Comparison of ENCODE assay signal across 11 cellular contexts in the genomic region with DNA sequence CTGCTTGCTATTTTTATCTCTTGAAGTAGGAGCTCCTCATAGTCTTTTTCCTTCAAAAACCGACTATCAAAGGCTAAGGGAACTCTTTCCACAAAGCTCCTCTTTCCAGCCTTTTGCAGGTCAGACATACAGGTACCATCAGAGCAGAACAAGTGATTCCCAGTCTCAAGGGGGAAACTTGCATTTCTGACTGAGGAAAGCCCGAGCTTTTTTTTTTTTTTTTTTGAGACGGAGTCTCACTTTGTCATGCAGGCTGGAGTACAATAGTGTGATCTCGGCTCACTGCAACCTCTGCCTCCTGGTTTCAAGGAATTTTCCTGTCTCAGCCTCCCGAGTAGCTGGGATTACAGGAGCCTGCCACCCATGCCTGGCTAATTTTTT. TPM values are rescaled to one million over a fixed set of nuclear protein-coding genes. Genes with fewer than 3 reads are reported as not detected.
DNase-seq lines count a peak whose midpoint lies in the region; ATAC-seq and TF ChIP-seq lines count a peak whose summit lies in the region.
"Had no signal": no experiment of that assay in that cellular context is flagged by ENCODE, and none has a peak within 500 bp of the region (broad histone marks: within the 10 kb centered on the region; RNA-seq: fewer than 3 reads in every experiment).

No MANE protein-coding gene starts in this region.

- TF ChIP-seq POLR2A in HCT116 (IDR thresholded peaks at IDR 0.05; ENCODE audit: borderline replicate concordance, extremely low read depth, insufficient read depth, insufficient read length), result no peak

- H3K27me3 Mint-ChIP-seq in activated naive CD8-positive, alpha-beta T cell treated with anti-CD3 and anti-CD28 coated beads for 36 hours, result no peaks in the 10 kb centered on the region
- H3K27me3 Mint-ChIP-seq in activated CD8-positive, alpha-beta memory T cell treated with anti-CD3 and anti-CD28 coated beads, Interleukin-2, amount 10 ng/mL, durations not matched to agents 7 days and 5 days, result no peaks in the 10 kb centered on the region
- no peaks in the 10 kb centered on the region for H3K27me3 Mint-ChIP-seq in type B pancreatic cell
- H3K27me3 Mint-ChIP-seq: CD4-positive, alpha-beta memory T cell had no signal

- H3K9ac ChIP-seq in BLaER1 treated with 17β-estradiol and CSF1 and Interleukin-3, amounts not matched to agents 10 nM and 100 nM, result peak overlapping the region in 4 of 11 experiments; percentile 43 to 62 (median 49); a peak in 7 of 22 replicates
- H3K9ac ChIP-seq in HCT116 (ENCODE audit: low read length) (no peak overlapping the region), mesenchymal stem cell (ENCODE audit: low read length) (peak overlapping the region; percentile 70)

- H2AFZ ChIP-seq in HCT116 (ENCODE audit: low read depth, low read length, poor library complexity, severe bottlenecking), result peak overlapping the region; percentile 52
- no peak overlapping the region for H2AFZ ChIP-seq in mesenchymal stem cell (ENCODE audit: low read depth, low read length)

- H3K4ac ChIP-seq in mesenchymal stem cell (ENCODE audit: low read depth in 1 of 2, low read length in 2 of 2), result no peak overlapping the region

- peaks cover 0 to 44% (median 19%) of the 10 kb centered on the region in 10 experiments; a peak in 16 of 20 replicates for H3K4me1 ChIP-seq in BLaER1 treated with 17β-estradiol and CSF1 and Interleukin-3, amounts not matched to agents 10 nM and 100 nM
- H3K4me1 ChIP-seq in HCT116 (ENCODE audit: control insufficient read depth in 1 of 2, insufficient read depth in 2 of 2, low read length in 2 of 2), result peaks cover 6 to 14% of the 10 kb centered on the region in 2 experiments; a peak in 3 of 4 replicates
- peaks cover 4% of the 10 kb centered on the region for H3K4me1 ChIP-seq in mesenchymal stem cell (ENCODE audit: control insufficient read depth, insufficient read depth, low read depth, low read length)

- H3K23ac ChIP-seq in mesenchymal stem cell (ENCODE audit: low read length in 2 of 2), result no peak overlapping the region

- peaks cover 0 to 7% (median 0%) of the 10 kb centered on the region in 11 experiments; a peak in 4 of 22 replicates for H3K9me3 ChIP-seq in BLaER1 treated with 17β-estradiol and CSF1 and Interleukin-3, amounts not matched to agents 10 nM and 100 nM (replicated peaks in 1 of 11)
- H3K9me3 ChIP-seq in HCT116 (ENCODE audit: control insufficient read depth in 1 of 2, insufficient read depth in 1 of 2, low read depth in 1 of 2, low read length in 2 of 2), result no peaks in the 10 kb centered on the region
- H3K9me3 ChIP-seq in mesenchymal stem cell (ENCODE audit: control insufficient read depth, low read length), result no peaks in the 10 kb centered on the region
- H3K9me3 ChIP-seq: heart left ventricle had no signal

- TF ChIP-seq CTCF in HCT116 (IDR thresholded peaks at IDR 0.05 in 2 of 3, conservative IDR thresholded peaks at IDR 0.05 in 1 of 3; ENCODE audit: borderline replicate concordance in 1 of 3, insufficient read depth in 1 of 3, low read depth in 2 of 3, low read length in 2 of 3), result no peak
- no peak for TF ChIP-seq CTCF in GM10248 (IDR thresholded peaks at IDR 0.05; ENCODE audit: control extremely low read depth, extremely low read depth, low read depth, missing control alignments)
- no peak for TF ChIP-seq CTCF in type B pancreatic cell (conservative IDR thresholded peaks at IDR 0.05)

- no peak overlapping the region for H2BK120ac ChIP-seq in mesenchymal stem cell (ENCODE audit: low read depth, low read length)

- 23% methylated on average over 3 of the region's 5 CpGs for WGBS in mesenchymal stem cell

- H3K79me1 ChIP-seq in mesenchymal stem cell (replicated peaks; ENCODE audit: low read length, poor library complexity, severe bottlenecking), result no peaks in the 10 kb centered on the region

- H3K27me3 ChIP-seq in BLaER1 treated with 17β-estradiol and CSF1 and Interleukin-3, amounts not matched to agents 10 nM and 100 nM, result no peaks in the 10 kb centered on the region
- H3K27me3 ChIP-seq in HCT116 (ENCODE audit: insufficient read depth, low read length) (no peaks in the 10 kb centered on the region), mesenchymal stem cell (ENCODE audit: control insufficient read depth in 1 of 2, insufficient read depth in 1 of 2, low read length in 2 of 2) (no peaks in the 10 kb centered on the region)
- H3K27me3 ChIP-seq: heart left ventricle had no signal

- H3K36me3 Mint-ChIP-seq in activated naive CD8-positive, alpha-beta T cell treated with anti-CD3 and anti-CD28 coated beads for 36 hours, result peaks cover 4% of the 10 kb centered on the region
- peaks cover 22% of the 10 kb centered on the region for H3K36me3 Mint-ChIP-seq in activated CD8-positive, alpha-beta memory T cell treated with anti-CD3 and anti-CD28 coated beads, Interleukin-2, amount 10 ng/mL, durations not matched to agents 7 days and 5 days
- H3K36me3 Mint-ChIP-seq in type B pancreatic cell, result no peaks in the 10 kb centered on the region
- H3K36me3 Mint-ChIP-seq: CD4-positive, alpha-beta memory T cell had no signal

- no peak overlapping the region for H2BK15ac ChIP-seq in mesenchymal stem cell (ENCODE audit: low read depth, poor library complexity, severe bottlenecking)

- peak overlapping the region in 1 of 10 experiments; percentile 40; a peak in 2 of 20 replicates for H3K4me3 ChIP-seq in BLaER1 treated with 17β-estradiol and CSF1 and Interleukin-3, amounts not matched to agents 10 nM and 100 nM
- H3K4me3 ChIP-seq in HCT116 (replicated peaks in 1 of 2; ENCODE audit: low read depth in 1 of 2, low read length in 2 of 2), result no peak overlapping the region; a peak in 1 of 4 replicates
- H3K4me3 ChIP-seq in mesenchymal stem cell (ENCODE audit: insufficient read depth in 1 of 2, low read depth in 1 of 2, low read length in 2 of 2), result no peak overlapping the region
- H3K4me3 ChIP-seq: heart left ventricle had no signal

- no peak overlapping the region for H2AK5ac ChIP-seq in mesenchymal stem cell (ENCODE audit: low read length, severe bottlenecking)

- no peak overlapping the region for H2BK5ac ChIP-seq in mesenchymal stem cell (ENCODE audit: low read depth, low read length, poor library complexity, severe bottlenecking)

- POLR2A ChIA-PET in HCT116 (lab: Charles Lee) (no interaction called here), GM10248 (lab: Yijun Ruan, JAX) (interaction anchor here (0.7 kb wide), 2 partner anchors 10 to 19 kb away, joined by 3 to 5 read pairs; no protein-coding TSS in a partner anchor)

- no peaks in the 10 kb centered on the region for H3K79me2 ChIP-seq in HCT116 (ENCODE audit: insufficient read depth, low read length)

- no peaks in the 10 kb centered on the region for H3K9me2 ChIP-seq in HCT116 (ENCODE audit: insufficient read depth)

- H4K8ac ChIP-seq in mesenchymal stem cell (ENCODE audit: low read length), result no peak overlapping the region

- intact Hi-C loops in HCT116 (cut with micrococcal nuclease), result no loop called here

- RAD21 ChIA-PET in HCT116 (lab: Charles Lee; ENCODE audit: low non-redundant PET in 1 of 2, low total read pairs in 2 of 2, uncharacterized antibody in 2 of 2, unreplicated experiment in 2 of 2), result interaction anchor here in 1 of 2 experiments (0.6 kb wide), 1 partner anchor 185 kb away, joined by 3 read pairs; no protein-coding TSS in a partner anchor

- H3K14ac ChIP-seq in mesenchymal stem cell (ENCODE audit: low read length in 2 of 2), result no peak overlapping the region

- no peaks in the 10 kb centered on the region for H3K36me3 ChIP-seq in BLaER1 treated with 17β-estradiol and CSF1 and Interleukin-3, amounts not matched to agents 10 nM and 100 nM
- no peaks in the 10 kb centered on the region for H3K36me3 ChIP-seq in HCT116 (ENCODE audit: control insufficient read depth in 1 of 2, insufficient read depth in 2 of 2, low read length in 2 of 2)
- peaks cover 0 to 67% of the 10 kb centered on the region in 2 experiments for H3K36me3 ChIP-seq in mesenchymal stem cell (ENCODE audit: control insufficient read depth in 1 of 2, insufficient read depth in 2 of 2, low read depth in 1 of 2, low read length in 2 of 2)
- H3K36me3 ChIP-seq: heart left ventricle had no signal

- CTCF ChIA-PET in HCT116 (lab: Charles Lee), result no interaction called here
- CTCF ChIA-PET in GM10248 (lab: Yijun Ruan, JAX), result interaction anchor here (1.0 to 3.6 kb wide), 5 partner anchors 10 to 96 kb away, joined by 3 to 16 read pairs (median 3); no protein-coding TSS in a partner anchor
- CTCF ChIA-PET in activated CD8-positive, alpha-beta memory T cell treated with anti-CD3 and anti-CD28 coated beads, Interleukin-2, amount 10 ng/mL, durations not matched to agents 7 days and 5 days (lab: Charles Lee), result no interaction called here

- no TSS peak for BruUV-seq in HCT116 (replicated peaks; lab: Mats Ljungman, UMichigan)

- peaks cover 7% of the 10 kb centered on the region for H3K9me3 Mint-ChIP-seq in activated naive CD8-positive, alpha-beta T cell treated with anti-CD3 and anti-CD28 coated beads for 36 hours
- peaks cover 14% of the 10 kb centered on the region for H3K9me3 Mint-ChIP-seq in activated CD8-positive, alpha-beta memory T cell treated with anti-CD3 and anti-CD28 coated beads, Interleukin-2, amount 10 ng/mL, durations not matched to agents 7 days and 5 days (ENCODE audit: low read depth)
- H3K9me3 Mint-ChIP-seq in type B pancreatic cell, result no peaks in the 10 kb centered on the region

- no peak for TF ChIP-seq RAD21 in HCT116 (IDR thresholded peaks at IDR 0.05; ENCODE audit: low read depth)

- H3K4me3 Mint-ChIP-seq in activated naive CD8-positive, alpha-beta T cell treated with anti-CD3 and anti-CD28 coated beads for 36 hours, result no peak overlapping the region
- no peak overlapping the region for H3K4me3 Mint-ChIP-seq in activated CD8-positive, alpha-beta memory T cell treated with anti-CD3 and anti-CD28 coated beads, Interleukin-2, amount 10 ng/mL, durations not matched to agents 7 days and 5 days
- no peak overlapping the region for H3K4me3 Mint-ChIP-seq in type B pancreatic cell

- DNase-seq in HCT116 (ENCODE audit: low read depth, low spot score) (no peak), mesenchymal stem cell (no peak), GM10248 (ENCODE audit: extremely low spot score) (no peak), type B pancreatic cell (ENCODE audit: extremely low spot score, unreplicated experiment) (no peak)
- DNase-seq in activated naive CD8-positive, alpha-beta T cell treated with anti-CD3 and anti-CD28 coated beads for 36 hours, result no peak
- DNase-seq in activated CD8-positive, alpha-beta memory T cell treated with anti-CD3 and anti-CD28 coated beads, Interleukin-2, amount 10 ng/mL, durations not matched to agents 7 days and 5 days, result no peak
- DNase-seq in activated CD4-positive, alpha-beta T cell treated with anti-CD3 and anti-CD28 coated beads for 4 hours, result no peak
- DNase-seq: central memory CD4-positive, alpha-beta T cell; heart left ventricle had no signal

- H3K4me2 ChIP-seq in BLaER1 treated with 17β-estradiol and CSF1 and Interleukin-3, amounts not matched to agents 10 nM and 100 nM, result peak overlapping the region in 9 of 11 experiments; percentile 8 to 86 (median 75); a peak in 17 of 22 replicates
- H3K4me2 ChIP-seq in HCT116 (ENCODE audit: low read length), result peak overlapping the region; percentile 58
- H3K4me2 ChIP-seq in mesenchymal stem cell (ENCODE audit: low read length, poor library complexity, severe bottlenecking), result no peak overlapping the region

- peak overlapping the region in 8 of 11 experiments; percentile 25 to 91 (median 60); a peak in 10 of 22 replicates for H3K27ac ChIP-seq in BLaER1 treated with 17β-estradiol and CSF1 and Interleukin-3, amounts not matched to agents 10 nM and 100 nM
- H3K27ac ChIP-seq in HCT116 (ENCODE audit: low read depth, low read length), result peak overlapping the region; percentile 19; the same call in 1 of the 2 replicates
- H3K27ac ChIP-seq in mesenchymal stem cell (ENCODE audit: low read length, poor library complexity, severe bottlenecking), result peak overlapping the region; percentile 85

- no peak overlapping the region for H2BK12ac ChIP-seq in mesenchymal stem cell (ENCODE audit: low read length in 2 of 2)

- ATAC-seq in HCT116, result peak; percentile 42; the same call in 1 of the 2 replicates
- no peak for ATAC-seq in activated CD8-positive, alpha-beta memory T cell treated with anti-CD3 and anti-CD28 coated beads, Interleukin-2, amount 10 ng/mL, durations not matched to agents 7 days and 5 days

- H4K91ac ChIP-seq in mesenchymal stem cell (ENCODE audit: low read length), result no peak overlapping the region

- H3K4me1 Mint-ChIP-seq in activated naive CD8-positive, alpha-beta T cell treated with anti-CD3 and anti-CD28 coated beads for 36 hours, result peaks cover 16% of the 10 kb centered on the region
- H3K4me1 Mint-ChIP-seq in activated CD8-positive, alpha-beta memory T cell treated with anti-CD3 and anti-CD28 coated beads, Interleukin-2, amount 10 ng/mL, durations not matched to agents 7 days and 5 days, result peaks cover 15% of the 10 kb centered on the region
- H3K4me1 Mint-ChIP-seq in type B pancreatic cell (ENCODE audit: unreplicated experiment), result peaks cover 7% of the 10 kb centered on the region

- H4K20me1 ChIP-seq in BLaER1 treated with 17β-estradiol and CSF1 and Interleukin-3, amounts not matched to agents 10 nM and 100 nM, result no peaks in the 10 kb centered on the region
- H4K20me1 ChIP-seq in HCT116 (ENCODE audit: insufficient read depth), result no peaks in the 10 kb centered on the region

- H3K27ac Mint-ChIP-seq in activated naive CD8-positive, alpha-beta T cell treated with anti-CD3 and anti-CD28 coated beads for 36 hours, result peak overlapping the region; percentile 70
- H3K27ac Mint-ChIP-seq in activated CD8-positive, alpha-beta memory T cell treated with anti-CD3 and anti-CD28 coated beads, Interleukin-2, amount 10 ng/mL, durations not matched to agents 7 days and 5 days, result no peak overlapping the region
- H3K27ac Mint-ChIP-seq in type B pancreatic cell, result no peak overlapping the region

- no peak overlapping the region for H3K18ac ChIP-seq in mesenchymal stem cell (ENCODE audit: low read depth in 1 of 2, low read length in 2 of 2)

RNA-seq across cellular contexts. Expression of gene RUBCNL, which starts 32.0 kb away (rescaled TPM):
- 0.42 TPM for total RNA-seq in HCT116 (2021; ENCODE audit: unreplicated experiment)
- polyA plus RNA-seq in HCT116 (2012), result 0.34 and 0.48 TPM in 2 replicates
- total RNA-seq in activated naive CD8-positive, alpha-beta T cell treated with anti-CD3 and anti-CD28 coated beads for 36 hours, result 1 to 10 TPM; 1.1 to 1.9 TPM
- polyA plus RNA-seq in mesenchymal stem cell (2013, experiment 1 of 2), result 0.12 TPM
- 0.14 TPM for polyA plus RNA-seq in mesenchymal stem cell (2013, experiment 2 of 2)
- total RNA-seq in activated CD8-positive, alpha-beta memory T cell treated with anti-CD3 and anti-CD28 coated beads, Interleukin-2, amount 10 ng/mL, durations not matched to agents 7 days and 5 days, result not detected
- total RNA-seq in type B pancreatic cell (ENCODE audit: low replicate concordance), result 1.1 TPM in 2 replicates
- total RNA-seq: CD4-positive, alpha-beta memory T cell had no signal

Comparison
In these comparisons a context has a peak if more than half of its experiments do, and no peak if none do; other contexts are left out.
1. H3K27ac ChIP-seq: peak in every context shown above with its lines; median percentile 85 in mesenchymal stem cell; 60 in BLaER1 treated with 17β-estradiol and CSF1 and Interleukin-3, amounts not matched to agents 10 nM and 100 nM; 19 in HCT116.